9 cellular contexts compared by ENCODE assay signal in the genomic region with DNA sequence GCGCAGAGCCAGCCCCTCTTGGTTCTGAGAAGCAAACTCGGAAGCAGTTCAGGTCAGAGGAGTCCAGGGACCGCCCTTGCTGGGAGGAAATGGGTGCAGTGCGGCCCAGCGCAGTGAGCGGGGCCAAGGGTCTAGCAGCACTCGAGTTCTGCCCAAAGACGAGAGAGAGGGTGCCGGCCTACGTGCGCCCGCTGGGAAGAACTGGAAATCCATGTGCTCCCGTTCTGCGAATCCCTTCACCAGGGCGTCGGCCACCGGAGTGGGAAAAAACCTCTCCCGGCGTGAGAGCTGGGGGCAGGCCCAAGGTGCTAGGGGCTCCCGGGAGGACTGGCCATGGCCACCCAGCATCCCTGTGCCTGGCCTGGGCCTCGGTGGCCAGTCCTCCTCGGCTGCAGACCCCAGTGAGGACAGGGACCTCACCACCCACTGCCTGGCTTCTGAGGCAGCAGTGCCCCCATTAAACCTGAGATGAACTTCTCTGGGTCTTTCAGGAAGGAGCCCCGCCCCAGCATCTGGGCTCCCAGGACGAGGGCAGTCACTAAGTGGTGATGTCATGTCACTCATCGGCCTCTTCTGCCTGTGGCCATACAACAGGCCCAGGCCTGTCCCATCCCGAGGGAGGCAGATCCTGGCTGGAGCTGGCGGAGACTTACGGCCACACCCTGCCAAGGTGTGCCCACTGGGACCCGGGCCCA. TPM values are rescaled to one million over a fixed set of nuclear protein-coding genes. Genes with fewer than 3 reads are reported as not detected.
A peak's percentile ranks its signal among the peaks of the same experiment; 100 is the strongest.
DNase-seq lines count a peak whose midpoint lies in the region; ATAC-seq lines count a peak whose summit lies in the region.
"Had no signal": no experiment of that assay in that cellular context is flagged by ENCODE, and none has a peak within 500 bp of the region (broad histone marks: within the 10 kb centered on the region; RNA-seq: fewer than 3 reads in every experiment).

No MANE protein-coding gene starts in this region.

- peaks cover 62% of the 10 kb centered on the region for H3K4me1 Mint-ChIP-seq in stimulated activated naive CD8-positive, alpha-beta T cell treated with anti-CD3 and anti-CD28 coated beads, Interleukin-15, Interleukin-2, amounts not matched to agents 100 ng/mL and 50 ng/mL, for 24 hours (ENCODE audit: low read depth)

- H3K27ac Mint-ChIP-seq in stimulated activated naive CD8-positive, alpha-beta T cell treated with anti-CD3 and anti-CD28 coated beads, Interleukin-15, Interleukin-2, amounts not matched to agents 100 ng/mL and 50 ng/mL, for 24 hours: peak overlapping the region; percentile 67

- no peaks in the 10 kb centered on the region for H3K36me3 Mint-ChIP-seq in stimulated activated naive CD8-positive, alpha-beta T cell treated with anti-CD3 and anti-CD28 coated beads, Interleukin-15, Interleukin-2, amounts not matched to agents 100 ng/mL and 50 ng/mL, for 24 hours (ENCODE audit: low read depth)

- no peak for DNase-seq in stimulated activated naive CD8-positive, alpha-beta T cell treated with anti-CD3 and anti-CD28 coated beads, Interleukin-15, Interleukin-2, amounts not matched to agents 100 U/mL and 50 U/mL, for 24 hours
- DNase-seq in SHP77 treated with DMSO at 0.1 percent for 48 hours (lab: John Stamatoyannopoulos, UW) (peak; percentile 83), left colon (peak; percentile 66 to 85), MV-4-11 (lab: John Stamatoyannopoulos, UW) (no peak)
- DNase-seq: PC-3 had no signal

- peak overlapping the region; percentile 73 for H3K4me3 Mint-ChIP-seq in stimulated activated naive CD8-positive, alpha-beta T cell treated with anti-CD3 and anti-CD28 coated beads, Interleukin-15, Interleukin-2, amounts not matched to agents 100 ng/mL and 50 ng/mL, for 24 hours

- no peaks in the 10 kb centered on the region for H3K9me3 Mint-ChIP-seq in stimulated activated naive CD8-positive, alpha-beta T cell treated with anti-CD3 and anti-CD28 coated beads, Interleukin-15, Interleukin-2, amounts not matched to agents 100 ng/mL and 50 ng/mL, for 24 hours

- H3K27me3 Mint-ChIP-seq in stimulated activated naive CD8-positive, alpha-beta T cell treated with anti-CD3 and anti-CD28 coated beads, Interleukin-15, Interleukin-2, amounts not matched to agents 100 ng/mL and 50 ng/mL, for 24 hours: no peaks in the 10 kb centered on the region

- ATAC-seq in stimulated activated naive CD8-positive, alpha-beta T cell treated with anti-CD3 and anti-CD28 coated beads, Interleukin-15, Interleukin-2, amounts not matched to agents 100 U/mL and 50 U/mL, for 24 hours: no peak
- ATAC-seq in left colon (peak; percentile 52), GM18858 (IDR thresholded peaks at IDR 0.05; ENCODE audit: unreplicated experiment) (no peak), HG03469 (IDR thresholded peaks at IDR 0.05; ENCODE audit: unreplicated experiment) (no peak), HG02642 (IDR thresholded peaks at IDR 0.05; ENCODE audit: poor library complexity, unreplicated experiment) (no peak)
- ATAC-seq: PC-3 had no signal

- intact Hi-C loops in left colon (cut with DNase I, micrococcal nuclease): no loop called here

RNA-seq across cellular contexts. Expression of gene TMEM250, which starts 10.6 kb away (rescaled TPM):
- total RNA-seq in left colon: 10 to 100 TPM; 51.0 to 59.3 TPM

RNA-seq across cellular contexts. Expression of gene NACC2, which starts 13.0 kb away (rescaled TPM):
- 10 to 100 TPM; 16.0 to 25.2 TPM for total RNA-seq in left colon

Comparison
In these comparisons a context has a peak if more than half of its experiments do, and no peak if none do; other contexts are left out.
1. DNase-seq: peak in SHP77 treated with DMSO at 0.1 percent for 48 hours (single experiment) and left colon (2 of 2); none in stimulated activated naive CD8-positive, alpha-beta T cell treated with anti-CD3 and anti-CD28 coated beads, Interleukin-15, Interleukin-2, amounts not matched to agents 100 U/mL and 50 U/mL, for 24 hours (single experiment) and MV-4-11 (single experiment).